8 cellular contexts compared by ENCODE assay signal in the genomic region with DNA sequence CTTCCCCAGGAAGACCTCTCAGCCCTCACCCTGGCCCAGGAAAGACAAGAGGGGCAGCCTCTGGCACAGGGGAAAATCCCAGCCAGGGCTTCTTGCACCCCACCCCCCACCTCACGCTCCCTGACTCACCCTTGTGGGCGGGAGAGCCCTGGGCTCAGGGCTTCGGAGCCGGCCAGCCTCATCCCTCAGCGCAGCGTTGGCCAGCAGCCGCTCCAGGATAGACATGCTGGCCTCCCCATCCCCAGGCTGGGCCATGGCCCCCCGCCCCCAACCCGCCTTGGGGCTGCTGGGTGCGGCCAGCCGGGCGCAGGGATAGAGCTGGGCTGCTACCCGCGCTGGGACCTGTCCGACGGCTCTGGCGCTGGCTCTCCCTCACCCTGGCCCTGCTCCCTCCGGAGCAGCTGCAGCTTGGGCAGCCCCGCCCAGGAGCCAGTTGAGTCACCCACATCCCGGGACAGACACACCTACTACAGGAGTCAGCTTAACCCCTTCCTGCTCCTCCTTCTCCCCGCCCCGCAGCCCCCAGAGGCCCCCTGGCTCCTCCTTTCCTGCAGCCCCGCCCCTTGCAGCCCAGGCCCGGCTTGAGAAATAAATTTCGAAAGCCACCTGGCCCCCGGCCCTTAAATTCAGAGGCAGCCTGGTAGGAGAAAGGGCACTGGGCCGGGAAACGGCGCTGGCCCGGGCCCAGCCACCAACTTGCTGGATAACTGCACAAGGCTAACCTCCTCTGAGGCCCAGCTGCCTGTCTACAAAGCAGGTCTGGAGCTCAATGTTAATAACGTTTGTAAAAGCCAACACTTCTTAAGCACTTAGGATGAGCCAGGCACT. TPM values are rescaled to one million over a fixed set of nuclear protein-coding genes. Genes with fewer than 3 reads are reported as not detected.
A peak's percentile ranks its signal among the peaks of the same experiment; 100 is the strongest.
DNase-seq lines count a peak whose midpoint lies in the region; ATAC-seq and TF ChIP-seq lines count a peak whose summit lies in the region.

No MANE protein-coding gene starts in this region.

- peaks cover 13% of the 10 kb centered on the region for H3K4me1 Mint-ChIP-seq in CD4-positive, alpha-beta T cell (ENCODE audit: low read depth)
- H3K4me1 Mint-ChIP-seq in osteocyte (ENCODE audit: unreplicated experiment) = peaks cover 54% of the 10 kb centered on the region

- TF ChIP-seq CTCF in CD4-positive, alpha-beta T cell (IDR thresholded peaks at IDR 0.05) = no peak
- TF ChIP-seq CTCF in osteocyte (IDR thresholded peaks at IDR 0.05) = no peak

- no peak overlapping the region for H3K27ac ChIP-seq in CD4-positive, alpha-beta T cell (ENCODE audit: low read depth, low read length)

- POLR2A ChIA-PET in CD4-positive, alpha-beta T cell (lab: Charles Lee) = interaction anchor here (1.0 to 1.6 kb wide), 4 partner anchors 10 to 24 kb away, joined by 3 to 6 read pairs (median 4); no protein-coding TSS in a partner anchor

- CTCF ChIA-PET in CD4-positive, alpha-beta T cell (lab: Charles Lee) = no interaction called here

- peak; percentile 72 for ATAC-seq in CD4-positive, alpha-beta T cell (ENCODE audit: poor library complexity)
- peak; percentile 96 for ATAC-seq in GM19452 (IDR thresholded peaks at IDR 0.05; ENCODE audit: unreplicated experiment)
- peak; percentile 95 for ATAC-seq in HG03469 (IDR thresholded peaks at IDR 0.05; ENCODE audit: unreplicated experiment)
- ATAC-seq in activated naive CD4-positive, alpha-beta T cell treated with anti-CD3 and anti-CD28 coated beads, Interleukin-2, amount 50 U/mL, for 72 hours = peak; percentile 98

- intact Hi-C loops in CD4-positive, alpha-beta T cell (cut with DNase I, micrococcal nuclease) = no loop called here

- no peaks in the 10 kb centered on the region for H3K36me3 Mint-ChIP-seq in CD4-positive, alpha-beta T cell (ENCODE audit: low read depth)
- H3K36me3 Mint-ChIP-seq in activated naive CD4-positive, alpha-beta T cell treated with anti-CD3 and anti-CD28 coated beads, Interleukin-2, amount 50 U/mL, for 72 hours = peaks cover 4 to 9% of the 10 kb centered on the region in 2 donors
- H3K36me3 Mint-ChIP-seq in osteocyte (ENCODE audit: unreplicated experiment) = peaks cover 35% of the 10 kb centered on the region

- H3K9me3 Mint-ChIP-seq in CD4-positive, alpha-beta T cell = no peaks in the 10 kb centered on the region
- no peaks in the 10 kb centered on the region for H3K9me3 Mint-ChIP-seq in activated naive CD4-positive, alpha-beta T cell treated with anti-CD3 and anti-CD28 coated beads, Interleukin-2, amount 50 U/mL, for 72 hours
- no peaks in the 10 kb centered on the region for H3K9me3 Mint-ChIP-seq in osteocyte (ENCODE audit: unreplicated experiment)

- DNase-seq in CD4-positive, alpha-beta T cell = peak in 7 of 10 experiments; percentile 20 to 55 (median 34)
- peak; percentile 96 for DNase-seq in RKO (ENCODE audit: low spot score)
- peak; percentile 70 to 72 for DNase-seq in activated naive CD4-positive, alpha-beta T cell treated with anti-CD3 and anti-CD28 coated beads, Interleukin-2, amount 50 U/mL, for 72 hours (ENCODE audit: low spot score in 2 of 2)
- peak; percentile 97 for DNase-seq in glomerular visceral epithelial cell (ENCODE audit: extremely low spot score)
- peak; percentile 94 for DNase-seq in osteocyte (ENCODE audit: extremely low spot score, unreplicated experiment)
- peak; percentile 96 for DNase-seq in ureter (ENCODE audit: low spot score)

- H3K27me3 ChIP-seq in CD4-positive, alpha-beta T cell (ENCODE audit: control insufficient read depth, insufficient read depth, low read length) = no peaks in the 10 kb centered on the region

- no peaks in the 10 kb centered on the region for H3K9me3 ChIP-seq in CD4-positive, alpha-beta T cell (ENCODE audit: control insufficient read depth, low read length)

- H3K4me3 Mint-ChIP-seq in CD4-positive, alpha-beta T cell = peak overlapping the region; percentile 34
- H3K4me3 Mint-ChIP-seq in osteocyte (ENCODE audit: unreplicated experiment) = peak overlapping the region; percentile 65

- H3K27ac Mint-ChIP-seq in CD4-positive, alpha-beta T cell = no peak overlapping the region
- no peak overlapping the region for H3K27ac Mint-ChIP-seq in activated naive CD4-positive, alpha-beta T cell treated with anti-CD3 and anti-CD28 coated beads, Interleukin-2, amount 50 U/mL, for 72 hours
- peak overlapping the region; percentile 81 for H3K27ac Mint-ChIP-seq in osteocyte (ENCODE audit: unreplicated experiment)

- H3K27me3 Mint-ChIP-seq in CD4-positive, alpha-beta T cell = no peaks in the 10 kb centered on the region
- H3K27me3 Mint-ChIP-seq in osteocyte (ENCODE audit: unreplicated experiment) = no peaks in the 10 kb centered on the region

RNA-seq across cellular contexts. Expression of a gene that starts 13.4 kb away (rescaled TPM):
- 10 to 100 TPM; 12.9 to 13.2 TPM for total RNA-seq in CD4-positive, alpha-beta T cell
- total RNA-seq in activated naive CD4-positive, alpha-beta T cell treated with anti-CD3 and anti-CD28 coated beads, Interleukin-2, amount 50 U/mL, for 72 hours = 10 to 100 TPM in 1 of 2 donors, 1 to 10 TPM in 1; 5.6 to 17.7 TPM
- 152 and 169 TPM in 2 replicates for total RNA-seq in osteocyte
- total RNA-seq in ureter = 338 TPM

RNA-seq across cellular contexts. Expression of a gene that starts 24.4 kb away (rescaled TPM):
- total RNA-seq in CD4-positive, alpha-beta T cell = 10 to 100 TPM; 36.7 to 41.2 TPM
- 100 to 1,000 TPM in 1 of 2 donors, 10 to 100 TPM in 1; 59.9 to 250 TPM for total RNA-seq in activated naive CD4-positive, alpha-beta T cell treated with anti-CD3 and anti-CD28 coated beads, Interleukin-2, amount 50 U/mL, for 72 hours
- total RNA-seq in osteocyte (97.4 and 99.4 TPM in 2 replicates), ureter (103 TPM)

RNA-seq across cellular contexts. Expression of a gene that starts 26.8 kb away (rescaled TPM):
- not detected for total RNA-seq in CD4-positive, alpha-beta T cell
- total RNA-seq in activated naive CD4-positive, alpha-beta T cell treated with anti-CD3 and anti-CD28 coated beads, Interleukin-2, amount 50 U/mL, for 72 hours = not detected
- not detected in 2 replicates for total RNA-seq in osteocyte
- total RNA-seq in ureter = 0.99 TPM

Comparison
In these comparisons a context has a peak if more than half of its experiments do, and no peak if none do; other contexts are left out.
1. DNase-seq: peak in every context shown above with its lines; median percentile 97 in glomerular visceral epithelial cell; 96 in RKO; 96 in ureter; 94 in osteocyte; 71 in activated naive CD4-positive, alpha-beta T cell treated with anti-CD3 and anti-CD28 coated beads, Interleukin-2, amount 50 U/mL, for 72 hours; 34 in CD4-positive, alpha-beta T cell.